Comparison of ENCODE assay signal across 1 cellular context in genomic region chr17:79048826-79049755, GRCh38.
A peak's percentile ranks its signal among the peaks of the same experiment; 100 is the strongest.
TF ChIP-seq lines count a peak whose summit lies in the region.

No MANE protein-coding gene starts in this region.

TF ChIP-seq in HepG2, 621 proteins besides CTCF, POLR2A, EP300 and RAD21:
- TF ChIP-seq NAIF1 (CRISPR knock-in tag; IDR thresholded peaks at IDR 0.05; ENCODE audit: borderline replicate concordance) (no peak), HNRNPL (IDR thresholded peaks at IDR 0.05; ENCODE audit: low read depth, low read length) (0 out of 2 replicates have a peak, but pooled peaks have one; percentile 24), NR2F1 (CRISPR knock-in tag; IDR thresholded peaks at IDR 0.05) (no peak), HNRNPUL1 (IDR thresholded peaks at IDR 0.05; ENCODE audit: low read depth, low read length) (no peak), ZC3H4 (CRISPR knock-in tag; IDR thresholded peaks at IDR 0.05; ENCODE audit: borderline replicate concordance) (no peak)
